Comparison of ENCODE assay signal across 2 cellular contexts in genomic region chr3:9768376-9768775, GRCh38.
TF ChIP-seq lines count a peak whose summit lies in the region.

No MANE protein-coding gene starts in this region.

TF ChIP-seq in SK-N-SH, 30 proteins besides CTCF, POLR2A, EP300 and RAD21:
- TF ChIP-seq MXI1 (IDR thresholded peaks at IDR 0.05; ENCODE audit: low read depth, low read length) (no peak), JUND (IDR thresholded peaks at IDR 0.05) (no peak), RXRA (IDR thresholded peaks at IDR 0.05; ENCODE audit: borderline replicate concordance, low read depth) (no peak), CHD2 (IDR thresholded peaks at IDR 0.05; ENCODE audit: low read length, partially characterized antibody) (no peak), ELF1 (IDR thresholded peaks at IDR 0.05) (no peak), SMC3 (IDR thresholded peaks at IDR 0.05; ENCODE audit: low read depth, low read length) (no peak), USF2 (IDR thresholded peaks at IDR 0.05; ENCODE audit: borderline replicate concordance, low read depth, low read length) (no peak), RFX5 (IDR thresholded peaks at IDR 0.05; ENCODE audit: low read length) (no peak), POLR2AphosphoS5 (IDR thresholded peaks at IDR 0.05; ENCODE audit: low read depth, low read length) (no peak), YY1 (IDR thresholded peaks at IDR 0.05; ENCODE audit: low read depth) (no peak), EZH2phosphoT487 (IDR thresholded peaks at IDR 0.05; ENCODE audit: borderline replicate concordance, low read depth) (no peak), FOSL2 (IDR thresholded peaks at IDR 0.05; ENCODE audit: borderline replicate concordance, low read depth) (no peak), TAF1 (IDR thresholded peaks at IDR 0.05; ENCODE audit: borderline replicate concordance, low read depth, low read length) (no peak), FOXM1 (IDR thresholded peaks at IDR 0.05; ENCODE audit: low read depth) (no peak), TEAD4 (IDR thresholded peaks at IDR 0.05; ENCODE audit: borderline replicate concordance, insufficient read depth) (no peak), NFIC (IDR thresholded peaks at IDR 0.05; ENCODE audit: borderline replicate concordance) (no peak)
- TF ChIP-seq, protein P1, sequence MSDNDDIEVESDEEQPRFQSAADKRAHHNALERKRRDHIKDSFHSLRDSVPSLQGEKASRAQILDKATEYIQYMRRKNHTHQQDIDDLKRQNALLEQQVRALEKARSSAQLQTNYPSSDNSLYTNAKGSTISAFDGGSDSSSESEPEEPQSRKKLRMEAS (IDR thresholded peaks at IDR 0.05; ENCODE audit: low read depth): no peak
- TF ChIP-seq, protein P2, sequence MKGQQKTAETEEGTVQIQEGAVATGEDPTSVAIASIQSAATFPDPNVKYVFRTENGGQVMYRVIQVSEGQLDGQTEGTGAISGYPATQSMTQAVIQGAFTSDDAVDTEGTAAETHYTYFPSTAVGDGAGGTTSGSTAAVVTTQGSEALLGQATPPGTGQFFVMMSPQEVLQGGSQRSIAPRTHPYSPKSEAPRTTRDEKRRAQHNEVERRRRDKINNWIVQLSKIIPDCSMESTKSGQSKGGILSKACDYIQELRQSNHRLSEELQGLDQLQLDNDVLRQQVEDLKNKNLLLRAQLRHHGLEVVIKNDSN (IDR thresholded peaks at IDR 0.05; ENCODE audit: borderline replicate concordance, low read depth): no peak

TF ChIP-seq in SK-N-SH treated with all-trans-retinoic acid at 6 μM for 48 hours, 23 proteins besides CTCF, POLR2A, EP300 and RAD21:
- TF ChIP-seq, protein P3, sequence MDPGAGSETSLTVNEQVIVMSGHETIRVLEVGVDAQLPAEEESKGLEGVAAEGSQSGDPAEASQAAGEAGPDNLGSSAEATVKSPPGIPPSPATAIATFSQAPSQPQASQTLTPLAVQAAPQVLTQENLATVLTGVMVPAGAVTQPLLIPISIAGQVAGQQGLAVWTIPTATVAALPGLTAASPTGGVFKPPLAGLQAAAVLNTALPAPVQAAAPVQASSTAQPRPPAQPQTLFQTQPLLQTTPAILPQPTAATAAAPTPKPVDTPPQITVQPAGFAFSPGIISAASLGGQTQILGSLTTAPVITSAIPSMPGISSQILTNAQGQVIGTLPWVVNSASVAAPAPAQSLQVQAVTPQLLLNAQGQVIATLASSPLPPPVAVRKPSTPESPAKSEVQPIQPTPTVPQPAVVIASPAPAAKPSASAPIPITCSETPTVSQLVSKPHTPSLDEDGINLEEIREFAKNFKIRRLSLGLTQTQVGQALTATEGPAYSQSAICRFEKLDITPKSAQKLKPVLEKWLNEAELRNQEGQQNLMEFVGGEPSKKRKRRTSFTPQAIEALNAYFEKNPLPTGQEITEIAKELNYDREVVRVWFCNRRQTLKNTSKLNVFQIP (CRISPR knock-in tag; IDR thresholded peaks at IDR 0.05; ENCODE audit: borderline replicate concordance, low read depth): no peak
- TF ChIP-seq CREB5 (CRISPR knock-in tag; IDR thresholded peaks at IDR 0.05; ENCODE audit: low read depth): no peak
- TF ChIP-seq SNAI2 (CRISPR knock-in tag; IDR thresholded peaks at IDR 0.05): no peak
- no peak for TF ChIP-seq PPARA (CRISPR knock-in tag; IDR thresholded peaks at IDR 0.05; ENCODE audit: borderline replicate concordance)
- TF ChIP-seq RARB (CRISPR knock-in tag; IDR thresholded peaks at IDR 0.05): no peak
TF ChIP-seq in SK-N-SH treated with all-trans-retinoic acid at 6 μM for 48 hours: peak in this region for 0.
